16 cellular contexts compared by ENCODE assay signal in genomic region chr3:27425896-27426565, GRCh38.
"Had no signal": no experiment of that assay in that cellular context is flagged by ENCODE, and none has a peak within 500 bp of the region (broad histone marks: within the 10 kb centered on the region; RNA-seq: fewer than 3 reads in every experiment).

No MANE protein-coding gene starts in this region.

- H3K9me3 Mint-ChIP-seq: activated CD4-positive, alpha-beta memory T cell treated with anti-CD3 and anti-CD28 coated beads, Interleukin-2, amount 10 ng/mL, durations not matched to agents 7 days and 5 days; activated naive CD8-positive, alpha-beta T cell treated with anti-CD3 and anti-CD28 coated beads, Interleukin-2, amount 10 ng/mL, durations not matched to agents 7 days and 5 days; natural killer cell treated with Interleukin-12 subunit alpha and Interleukin-12 subunit beta and Interleukin-15 and Interleukin-18, amount 100 ng/mL, for 72 hours; stimulated activated naive CD8-positive, alpha-beta T cell treated with anti-CD3 and anti-CD28 coated beads, Interleukin-15, Interleukin-2, amounts not matched to agents 100 ng/mL and 50 ng/mL, for 24 hours had no signal

- ATAC-seq: body of pancreas; lower lobe of right lung; natural killer cell treated with Interleukin-12 subunit alpha and Interleukin-12 subunit beta and Interleukin-15 and Interleukin-18, amount 100 ng/mL, for 72 hours had no signal

- H3K9me3 ChIP-seq: body of pancreas, esophagus muscularis mucosa, lower lobe of right lung, suprapubic skin, transverse colon, uterus had no signal

- FAIRE-seq: endothelial cell of umbilical vein, TTC549 had no signal

- H3K4me3 ChIP-seq: body of pancreas, esophagus muscularis mucosa, lower lobe of right lung, suprapubic skin, transverse colon, uterus had no signal

- H3K4me1 ChIP-seq: body of pancreas, uterus had no signal

- H3K27me3 ChIP-seq: body of pancreas, esophagus muscularis mucosa, suprapubic skin, transverse colon, uterus had no signal

- H3K4me3 Mint-ChIP-seq: activated CD4-positive, alpha-beta memory T cell treated with anti-CD3 and anti-CD28 coated beads, Interleukin-2, amount 10 ng/mL, durations not matched to agents 7 days and 5 days; activated naive CD8-positive, alpha-beta T cell treated with anti-CD3 and anti-CD28 coated beads, Interleukin-2, amount 10 ng/mL, durations not matched to agents 7 days and 5 days; natural killer cell treated with Interleukin-12 subunit alpha and Interleukin-12 subunit beta and Interleukin-15 and Interleukin-18, amount 100 ng/mL, for 72 hours; stimulated activated naive CD8-positive, alpha-beta T cell treated with anti-CD3 and anti-CD28 coated beads, Interleukin-15, Interleukin-2, amounts not matched to agents 100 ng/mL and 50 ng/mL, for 24 hours had no signal

- DNase-seq: activated CD4-positive, alpha-beta memory T cell treated with anti-CD3 and anti-CD28 coated beads, Interleukin-2, amount 10 ng/mL, durations not matched to agents 7 days and 5 days; activated CD4-positive, alpha-beta T cell treated with anti-CD3 and anti-CD28 coated beads for 48 hours; activated naive CD8-positive, alpha-beta T cell treated with anti-CD3 and anti-CD28 coated beads, Interleukin-2, amount 10 ng/mL, durations not matched to agents 7 days and 5 days; body of pancreas; dermis blood vessel endothelial cell; effector memory CD4-positive, alpha-beta T cell; lower lobe of right lung; stimulated activated CD4-positive, alpha-beta T cell treated with anti-CD3 and anti-CD28 coated beads, Interleukin-2, amount 100 ng/mL, for 24 hours; transverse colon; uterus had no signal

- H3K27ac Mint-ChIP-seq: activated CD4-positive, alpha-beta memory T cell treated with anti-CD3 and anti-CD28 coated beads, Interleukin-2, amount 10 ng/mL, durations not matched to agents 7 days and 5 days; activated naive CD8-positive, alpha-beta T cell treated with anti-CD3 and anti-CD28 coated beads, Interleukin-2, amount 10 ng/mL, durations not matched to agents 7 days and 5 days; natural killer cell treated with Interleukin-12 subunit alpha and Interleukin-12 subunit beta and Interleukin-15 and Interleukin-18, amount 100 ng/mL, for 72 hours; stimulated activated naive CD8-positive, alpha-beta T cell treated with anti-CD3 and anti-CD28 coated beads, Interleukin-15, Interleukin-2, amounts not matched to agents 100 ng/mL and 50 ng/mL, for 24 hours had no signal

- H3K27ac ChIP-seq: body of pancreas, esophagus muscularis mucosa, lower lobe of right lung, suprapubic skin, transverse colon, uterus had no signal

- H3K27me3 Mint-ChIP-seq: activated CD4-positive, alpha-beta memory T cell treated with anti-CD3 and anti-CD28 coated beads, Interleukin-2, amount 10 ng/mL, durations not matched to agents 7 days and 5 days; activated naive CD8-positive, alpha-beta T cell treated with anti-CD3 and anti-CD28 coated beads, Interleukin-2, amount 10 ng/mL, durations not matched to agents 7 days and 5 days; natural killer cell treated with Interleukin-12 subunit alpha and Interleukin-12 subunit beta and Interleukin-15 and Interleukin-18, amount 100 ng/mL, for 72 hours; stimulated activated naive CD8-positive, alpha-beta T cell treated with anti-CD3 and anti-CD28 coated beads, Interleukin-15, Interleukin-2, amounts not matched to agents 100 ng/mL and 50 ng/mL, for 24 hours had no signal
